In the genomic region with DNA sequence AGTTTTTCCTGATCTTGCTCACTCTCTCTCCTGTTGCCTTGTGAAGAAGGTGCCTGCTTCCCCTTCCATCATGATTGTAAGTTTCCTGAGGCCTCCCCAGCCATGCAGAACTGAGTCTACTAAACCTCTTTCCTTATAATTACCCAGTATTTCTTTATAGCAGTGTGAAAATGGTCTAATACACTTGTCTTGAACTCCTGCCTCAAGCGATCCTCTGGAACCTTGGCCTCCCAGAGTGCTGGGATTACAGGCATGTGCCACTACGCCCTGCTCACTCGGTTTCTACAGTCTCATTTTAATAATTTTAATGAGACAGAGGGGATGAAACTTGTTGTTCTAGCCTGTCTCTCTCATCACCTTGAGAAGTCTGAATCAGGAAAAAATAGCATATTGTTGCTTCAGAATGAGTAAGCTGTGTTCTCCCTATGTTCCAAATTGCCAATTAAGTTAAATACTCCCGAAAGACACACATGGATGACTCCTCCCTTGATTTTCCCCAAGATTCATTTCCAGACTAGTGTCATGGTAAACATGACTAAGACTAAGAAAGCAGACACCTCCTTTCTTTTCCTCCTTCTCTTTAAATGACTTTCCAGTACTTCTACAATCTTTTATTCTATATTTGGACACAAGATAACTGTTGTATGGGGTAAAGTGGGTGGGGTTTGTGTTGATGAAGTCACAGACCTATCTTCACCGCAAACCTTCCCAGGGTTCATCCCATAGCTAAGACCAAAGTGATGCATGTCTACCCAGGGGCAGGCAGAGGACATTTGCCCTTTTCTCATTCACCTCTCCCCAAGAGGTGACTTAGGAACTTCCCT, we compare ENCODE assay signal across 1 cellular context.
TF ChIP-seq lines count a peak whose summit lies in the region.

No MANE protein-coding gene starts in this region.

TF ChIP-seq in endothelial cell of umbilical vein, 7 proteins besides CTCF, POLR2A, EP300 and RAD21:
- no peak for TF ChIP-seq MYC (IDR thresholded peaks at IDR 0.05; ENCODE audit: low read depth, low read length)
- no peak for TF ChIP-seq POLR2AphosphoS5 (IDR thresholded peaks at IDR 0.05; ENCODE audit: insufficient read depth, low read depth, low read length)
- no peak for TF ChIP-seq EZH2 (IDR thresholded peaks at IDR 0.05; ENCODE audit: borderline replicate concordance, low read depth, low read length, severe bottlenecking)
- TF ChIP-seq, protein P1, sequence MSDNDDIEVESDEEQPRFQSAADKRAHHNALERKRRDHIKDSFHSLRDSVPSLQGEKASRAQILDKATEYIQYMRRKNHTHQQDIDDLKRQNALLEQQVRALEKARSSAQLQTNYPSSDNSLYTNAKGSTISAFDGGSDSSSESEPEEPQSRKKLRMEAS (IDR thresholded peaks at IDR 0.05; ENCODE audit: insufficient read depth, insufficient read length), result no peak
- no peak for TF ChIP-seq GATA2 (IDR thresholded peaks at IDR 0.05; ENCODE audit: insufficient read depth, insufficient read length, low read depth, low read length)
- TF ChIP-seq FOS (IDR thresholded peaks at IDR 0.05; ENCODE audit: borderline replicate concordance, insufficient read depth, low read length), result no peak
- no peak for TF ChIP-seq JUN (IDR thresholded peaks at IDR 0.05; ENCODE audit: borderline replicate concordance, insufficient read depth, insufficient read length, low read depth)
